ENCODE assay signal across 20 cellular contexts in the genomic region with DNA sequence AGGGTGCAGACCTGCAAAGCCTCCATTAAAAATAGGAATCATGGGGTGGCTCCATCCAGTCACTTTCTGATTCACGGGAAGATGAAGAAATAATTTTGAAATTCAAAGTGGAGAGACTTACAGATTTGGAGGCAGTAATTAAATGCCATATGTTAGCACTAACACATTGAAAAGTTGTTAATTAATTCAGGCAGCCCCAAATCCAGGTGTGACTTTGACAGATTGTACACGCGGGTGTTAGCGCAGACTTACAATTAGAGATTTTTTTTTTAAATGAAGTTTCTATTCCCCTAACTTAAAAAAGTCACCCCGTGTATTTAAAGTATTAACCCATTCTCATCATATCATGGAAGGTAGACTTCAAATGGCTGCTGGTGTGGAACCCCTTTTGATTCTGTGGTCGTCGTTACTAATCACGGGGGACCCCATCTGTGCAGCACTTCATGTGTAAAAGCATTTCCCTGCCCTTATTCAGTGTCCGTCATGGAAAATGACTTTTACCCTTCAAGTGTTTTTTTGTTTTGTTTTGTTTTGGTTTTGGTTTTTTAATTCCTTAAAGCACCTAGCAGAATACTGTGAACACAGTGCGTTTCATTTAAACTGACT.
DNase-seq lines count a peak whose midpoint lies in the region; ATAC-seq lines count a peak whose summit lies in the region.
"Had no signal": no experiment of that assay in that cellular context is flagged by ENCODE, and none has a peak within 500 bp of the region (broad histone marks: within the 10 kb centered on the region; RNA-seq: fewer than 3 reads in every experiment).

No MANE protein-coding gene starts in this region.

- peaks cover 76% of the 10 kb centered on the region for H3K4me1 Mint-ChIP-seq in stimulated activated naive CD8-positive, alpha-beta T cell treated with anti-CD3 and anti-CD28 coated beads, Interleukin-15, Interleukin-2, amounts not matched to agents 100 ng/mL and 50 ng/mL, for 24 hours (ENCODE audit: low read depth)
- H3K4me1 Mint-ChIP-seq in stimulated activated naive CD8-positive, alpha-beta T cell treated with anti-CD3 and anti-CD28 coated beads, Interleukin-15, amount 100 ng/mL, for 72 hours = peaks cover 71% of the 10 kb centered on the region
- peaks cover 62% of the 10 kb centered on the region for H3K4me1 Mint-ChIP-seq in central memory CD8-positive, alpha-beta T cell

- no peaks in the 10 kb centered on the region for H3K9me3 Mint-ChIP-seq in stimulated activated naive CD8-positive, alpha-beta T cell treated with anti-CD3 and anti-CD28 coated beads, Interleukin-15, Interleukin-2, amounts not matched to agents 100 ng/mL and 50 ng/mL, for 24 hours
- H3K9me3 Mint-ChIP-seq in stimulated activated naive CD8-positive, alpha-beta T cell treated with anti-CD3 and anti-CD28 coated beads, Interleukin-15, amount 100 ng/mL, for 72 hours = no peaks in the 10 kb centered on the region
- no peaks in the 10 kb centered on the region for H3K9me3 Mint-ChIP-seq in central memory CD8-positive, alpha-beta T cell

- no peak for ATAC-seq in stimulated activated naive CD8-positive, alpha-beta T cell treated with anti-CD3 and anti-CD28 coated beads, Interleukin-15, amount 100 ng/mL, for 72 hours
- ATAC-seq in central memory CD8-positive, alpha-beta T cell (replicated peaks; ENCODE audit: extremely low read depth, poor library complexity, severe bottlenecking) = no peak
- ATAC-seq in HG03432 (IDR thresholded peaks at IDR 0.05; ENCODE audit: unreplicated experiment) = no peak
- ATAC-seq: gastrocnemius medialis, left cardiac atrium, right lobe of liver had no signal

- H3K27me3 Mint-ChIP-seq in stimulated activated naive CD8-positive, alpha-beta T cell treated with anti-CD3 and anti-CD28 coated beads, Interleukin-15, Interleukin-2, amounts not matched to agents 100 ng/mL and 50 ng/mL, for 24 hours = no peaks in the 10 kb centered on the region
- no peaks in the 10 kb centered on the region for H3K27me3 Mint-ChIP-seq in stimulated activated naive CD8-positive, alpha-beta T cell treated with anti-CD3 and anti-CD28 coated beads, Interleukin-15, amount 100 ng/mL, for 72 hours
- H3K27me3 Mint-ChIP-seq in central memory CD8-positive, alpha-beta T cell = no peaks in the 10 kb centered on the region

- no peak overlapping the region for H3K4me3 Mint-ChIP-seq in stimulated activated naive CD8-positive, alpha-beta T cell treated with anti-CD3 and anti-CD28 coated beads, Interleukin-15, Interleukin-2, amounts not matched to agents 100 ng/mL and 50 ng/mL, for 24 hours
- H3K4me3 Mint-ChIP-seq in stimulated activated naive CD8-positive, alpha-beta T cell treated with anti-CD3 and anti-CD28 coated beads, Interleukin-15, amount 100 ng/mL, for 72 hours = no peak overlapping the region
- no peak overlapping the region for H3K4me3 Mint-ChIP-seq in central memory CD8-positive, alpha-beta T cell

- H3K27ac Mint-ChIP-seq in stimulated activated naive CD8-positive, alpha-beta T cell treated with anti-CD3 and anti-CD28 coated beads, Interleukin-15, Interleukin-2, amounts not matched to agents 100 ng/mL and 50 ng/mL, for 24 hours = peak overlapping the region; percentile 22
- peak overlapping the region in 1 of 2 donors; percentile 78 for H3K27ac Mint-ChIP-seq in stimulated activated naive CD8-positive, alpha-beta T cell treated with anti-CD3 and anti-CD28 coated beads, Interleukin-15, amount 100 ng/mL, for 72 hours
- H3K27ac Mint-ChIP-seq in central memory CD8-positive, alpha-beta T cell (ENCODE audit: low read depth) = peak overlapping the region; percentile 91

- DNase-seq in DMS 273 (lab: John Stamatoyannopoulos, UW; ENCODE audit: unreplicated experiment) (peak; percentile 21), DMS 273 treated with DMSO at 0.1 percent for 48 hours (lab: John Stamatoyannopoulos, UW) (no peak), D341Med (ENCODE audit: low spot score) (no peak), RPMI8226 (no peak)
- no peak for DNase-seq in stimulated activated naive CD8-positive, alpha-beta T cell treated with anti-CD3 and anti-CD28 coated beads, Interleukin-15, amount 100 ng/mL, for 72 hours
- no peak for DNase-seq in central memory CD8-positive, alpha-beta T cell (ENCODE audit: low spot score in 2 of 2)
- DNase-seq: activated CD4-positive, alpha-beta T cell treated with anti-CD3 and anti-CD28 coated beads, Interleukin-2, amount 50 U/mL, for 4 hours; activated naive CD4-positive, alpha-beta T cell treated with anti-CD3 and anti-CD28 coated beads, Interleukin-2, amount 50 U/mL, for 16 hours; DMS53; dorsolateral prefrontal cortex; gastrocnemius medialis; left cardiac atrium; NCI-H1436; NCI-H2107; NCI-H446; NCI-H774; right lobe of liver; stimulated activated CD4-positive, alpha-beta T cell treated with anti-CD3 and anti-CD28 coated beads, Interleukin-2, amount 100 ng/mL, for 48 hours had no signal

- H3K36me3 Mint-ChIP-seq in stimulated activated naive CD8-positive, alpha-beta T cell treated with anti-CD3 and anti-CD28 coated beads, Interleukin-15, Interleukin-2, amounts not matched to agents 100 ng/mL and 50 ng/mL, for 24 hours (ENCODE audit: low read depth) = peaks cover 79% of the 10 kb centered on the region
- H3K36me3 Mint-ChIP-seq in central memory CD8-positive, alpha-beta T cell (ENCODE audit: insufficient read depth) = peaks cover 79% of the 10 kb centered on the region
